15 cellular contexts compared by ENCODE assay signal in genomic region chr7:47785923-47786556, GRCh38.
DNase-seq lines count a peak whose midpoint lies in the region; ATAC-seq, FAIRE-seq and TF ChIP-seq lines count a peak whose summit lies in the region.
"Had no signal": no experiment of that assay in that cellular context is flagged by ENCODE, and none has a peak within 500 bp of the region (broad histone marks: within the 10 kb centered on the region; RNA-seq: fewer than 3 reads in every experiment).

No MANE protein-coding gene starts in this region.

- no peaks in the 10 kb centered on the region for H3K79me2 ChIP-seq in endothelial cell of umbilical vein (ENCODE audit: control insufficient read depth, insufficient read depth, low read length)
- H3K79me2 ChIP-seq: parathyroid adenoma had no signal

- H3K4me3 ChIP-seq in SJSA1 (no peak overlapping the region), endothelial cell of umbilical vein (replicated peaks in 1 of 3; ENCODE audit: insufficient read depth in 1 of 3, low read depth in 1 of 3, low read length in 3 of 3) (no peak overlapping the region), neuron (ENCODE audit: low read length) (no peak overlapping the region), urinary bladder (ENCODE audit: low read depth, low read length) (no peak overlapping the region)

- TF ChIP-seq POLR2A in endothelial cell of umbilical vein (IDR thresholded peaks at IDR 0.05; ENCODE audit: low read depth, low read length) = no peak

- POLR2A ChIA-PET in endothelial cell of umbilical vein (lab: Charles Lee) = interaction anchor here (1.7 kb wide), 1 partner anchor 20 kb away, joined by 3 read pairs; no protein-coding TSS in a partner anchor

- dilution Hi-C loops in endothelial cell of umbilical vein (cut with MboI; ENCODE audit: extremely low pct_ligation_motif_present, low sequenced_read_pairs) = no loop called here

- H4K20me1 ChIP-seq in endothelial cell of umbilical vein (replicated peaks; ENCODE audit: control insufficient read depth, extremely low read depth, insufficient read depth, low read length) = no peaks in the 10 kb centered on the region

- intact Hi-C loops in endothelial cell of umbilical vein (cut with micrococcal nuclease) = loop anchor here (1.0 to 10.0 kb wide), 6 partner anchors 60 to 1031 kb away; partner anchors contain the start of gene UPP1

- DNase-seq in SJSA1 (ENCODE audit: low read depth in 1 of 2, low spot score in 2 of 2) (no peak), endothelial cell of umbilical vein (ENCODE audit: low read depth, low spot score) (no peak), D341Med (ENCODE audit: low spot score) (no peak), activated gamma-delta T cell treated with Interleukin-2 at 50 U/mL for 16 hours (no peak)
- DNase-seq: CD4-positive, alpha-beta memory T cell; effector CD4-positive, alpha-beta T cell; GDM1; NCI-H1417; NCI-H524 had no signal

- H3K4me2 ChIP-seq in endothelial cell of umbilical vein (ENCODE audit: insufficient read depth, low read length) = peak overlapping the region; percentile 37

- 91% methylated on average over 8 of the region's 8 CpGs for WGBS in urinary bladder

- TF ChIP-seq CTCF in endothelial cell of umbilical vein (IDR thresholded peaks at IDR 0.05; ENCODE audit: extremely low read depth in 1 of 2, insufficient read depth in 1 of 2, low read depth in 1 of 2, low read length in 2 of 2) = no peak

- no peak for FAIRE-seq in endothelial cell of umbilical vein (lab: Jason Lieb, UNC)

- H3K36me3 ChIP-seq in SJSA1 (no peaks in the 10 kb centered on the region), endothelial cell of umbilical vein (ENCODE audit: control insufficient read depth in 2 of 2, extremely low read depth in 1 of 2, insufficient read depth in 2 of 2, low read length in 2 of 2) (no peaks in the 10 kb centered on the region), neuron (ENCODE audit: insufficient read depth, low read length) (no peaks in the 10 kb centered on the region), urinary bladder (ENCODE audit: insufficient read depth) (no peaks in the 10 kb centered on the region)

- no peak for ATAC-seq in GM21447 (IDR thresholded peaks at IDR 0.05; ENCODE audit: unreplicated experiment)
- ATAC-seq: left colon had no signal

- CTCF ChIA-PET in endothelial cell of umbilical vein (lab: Charles Lee) = interaction anchor here (0.8 to 2.8 kb wide), 11 partner anchors 10 to 520 kb away, joined by 3 to 17 read pairs (median 4); no protein-coding TSS in a partner anchor

- H3K27me3 ChIP-seq in SJSA1 (replicated peaks) (no peaks in the 10 kb centered on the region), endothelial cell of umbilical vein (ENCODE audit: control insufficient read depth in 2 of 2, insufficient read depth in 2 of 2, low read length in 2 of 2) (no peaks in the 10 kb centered on the region), neuron (ENCODE audit: insufficient read depth, low read length) (no peaks in the 10 kb centered on the region)

- H3K27ac ChIP-seq in SJSA1 = peak overlapping the region; percentile 96
- H3K27ac ChIP-seq in endothelial cell of umbilical vein (ENCODE audit: insufficient read depth, low read depth, low read length) = peak overlapping the region; percentile 100
- H3K27ac ChIP-seq in urinary bladder (ENCODE audit: low read depth) = peak overlapping the region; percentile 23
- H3K27ac ChIP-seq: parathyroid adenoma, VCaP had no signal

- H2AFZ ChIP-seq in endothelial cell of umbilical vein (ENCODE audit: low read depth, low read length) = peak overlapping the region; percentile 34
- H2AFZ ChIP-seq in neuron (ENCODE audit: low read depth, low read length) = peak overlapping the region; percentile 8
- H2AFZ ChIP-seq: parathyroid adenoma had no signal

- H3K9ac ChIP-seq in endothelial cell of umbilical vein (replicated peaks; ENCODE audit: extremely low read depth, insufficient read depth, low read length) = peak overlapping the region; percentile 74
- H3K9ac ChIP-seq: parathyroid adenoma had no signal

- no peaks in the 10 kb centered on the region for H3K9me1 ChIP-seq in endothelial cell of umbilical vein (replicated peaks; ENCODE audit: control insufficient read depth, extremely low read depth, insufficient read depth, low read length)

- peaks cover 57% of the 10 kb centered on the region for H3K4me1 ChIP-seq in SJSA1 (replicated peaks)
- peaks cover 51% of the 10 kb centered on the region for H3K4me1 ChIP-seq in endothelial cell of umbilical vein (ENCODE audit: control insufficient read depth, extremely low read depth, insufficient read depth, low read length)
- peaks cover 32% of the 10 kb centered on the region for H3K4me1 ChIP-seq in neuron (ENCODE audit: insufficient read depth, low read length)
- H3K4me1 ChIP-seq in urinary bladder (ENCODE audit: insufficient read depth) = no peaks in the 10 kb centered on the region
- H3K4me1 ChIP-seq: parathyroid adenoma had no signal

- TSS peak; percentile 64 for BruUV-seq in endothelial cell of umbilical vein (replicated peaks; lab: Mats Ljungman, UMichigan)

- H3K9me3 ChIP-seq in SJSA1 (replicated peaks) (no peaks in the 10 kb centered on the region), endothelial cell of umbilical vein (replicated peaks; ENCODE audit: control insufficient read depth, insufficient read depth, low read length) (no peaks in the 10 kb centered on the region), neuron (ENCODE audit: low read length) (no peaks in the 10 kb centered on the region)

TF ChIP-seq in endothelial cell of umbilical vein, 7 proteins besides CTCF, POLR2A, EP300 and RAD21:
- no peak for TF ChIP-seq GATA2 (IDR thresholded peaks at IDR 0.05; ENCODE audit: insufficient read depth, insufficient read length, low read depth, low read length)

Comparison
In these comparisons a context has a peak if more than half of its experiments do, and no peak if none do; other contexts are left out.
1. H3K27ac ChIP-seq: peak in every context shown above with its lines; median percentile 100 in endothelial cell of umbilical vein; 96 in SJSA1; 23 in urinary bladder.